In genomic region chr11:105829084-105829483, GRCh38 we compare ENCODE assay signal across 11 cellular contexts.
DNase-seq lines count a peak whose midpoint lies in the region; ATAC-seq, FAIRE-seq and TF ChIP-seq lines count a peak whose summit lies in the region.
"Had no signal": no experiment of that assay in that cellular context is flagged by ENCODE, and none has a peak within 500 bp of the region (broad histone marks: within the 10 kb centered on the region; RNA-seq: fewer than 3 reads in every experiment).

No MANE protein-coding gene starts in this region.

- H3K9me3 Mint-ChIP-seq in stimulated activated naive B cell treated with anti-CD40 and anti-IgM and Interleukin-4, amounts not matched to agents 10 μg/mL and 1 μg/mL and 100 μg/mL, for 72 hours, result no peaks in the 10 kb centered on the region

- no peaks in the 10 kb centered on the region for H3K36me3 ChIP-seq in vagina

- peak; percentile 66 for FAIRE-seq in GM19239 (lab: Jason Lieb, UNC)

- no peak for TF ChIP-seq CTCF in vagina (IDR thresholded peaks at IDR 0.05)

- no peaks in the 10 kb centered on the region for H3K36me3 Mint-ChIP-seq in stimulated activated naive B cell treated with anti-CD40 and anti-IgM and Interleukin-4, amounts not matched to agents 10 μg/mL and 1 μg/mL and 100 μg/mL, for 72 hours
- H3K36me3 Mint-ChIP-seq: activated naive CD8-positive, alpha-beta T cell had no signal

- intact Hi-C loops in vagina (cut with DNase I), result no loop called here

- H3K27me3 Mint-ChIP-seq in stimulated activated naive B cell treated with anti-CD40 and anti-IgM and Interleukin-4, amounts not matched to agents 10 μg/mL and 1 μg/mL and 100 μg/mL, for 72 hours, result no peaks in the 10 kb centered on the region
- H3K27me3 Mint-ChIP-seq: activated naive CD8-positive, alpha-beta T cell had no signal

- H3K4me3 ChIP-seq in vagina, result no peak overlapping the region

- DNase-seq in GM19239 (ENCODE audit: insufficient read length, low spot score) (peak; percentile 9), KBM-7 (peak; percentile 9), NCI-H345 (lab: John Stamatoyannopoulos, UW) (no peak), vagina (ENCODE audit: extremely low spot score in 2 of 2) (no peak), NCI-H82 (lab: John Stamatoyannopoulos, UW) (no peak)
- no peak for DNase-seq in stimulated activated naive B cell treated with anti-CD40 and anti-IgM and Interleukin-4, amounts not matched to agents 10 μg/mL and 1 μg/mL and 100 μg/mL, for 72 hours
- DNase-seq: EL, NCI-H446, occipital lobe had no signal

- H3K4me1 Mint-ChIP-seq in stimulated activated naive B cell treated with anti-CD40 and anti-IgM and Interleukin-4, amounts not matched to agents 10 μg/mL and 1 μg/mL and 100 μg/mL, for 72 hours, result peaks cover 4 to 10% of the 10 kb centered on the region in 2 donors

- no peaks in the 10 kb centered on the region for H3K27me3 ChIP-seq in vagina

- no peaks in the 10 kb centered on the region for H3K4me1 ChIP-seq in vagina

- no peak for TF ChIP-seq POLR2A in vagina (IDR thresholded peaks at IDR 0.05)

- in situ Hi-C loops in KBM-7 (cut with MboI; ENCODE audit: low pct_unique_long_range_greater_than_20kb, low sequenced_read_pairs), result no loop called here

- H3K27ac Mint-ChIP-seq in stimulated activated naive B cell treated with anti-CD40 and anti-IgM and Interleukin-4, amounts not matched to agents 10 μg/mL and 1 μg/mL and 100 μg/mL, for 72 hours, result no peak overlapping the region
- H3K27ac Mint-ChIP-seq: activated naive CD8-positive, alpha-beta T cell had no signal

- H3K27ac ChIP-seq in vagina, result no peak overlapping the region

- no peak overlapping the region for H3K4me3 Mint-ChIP-seq in stimulated activated naive B cell treated with anti-CD40 and anti-IgM and Interleukin-4, amounts not matched to agents 10 μg/mL and 1 μg/mL and 100 μg/mL, for 72 hours
- H3K4me3 Mint-ChIP-seq: activated naive CD8-positive, alpha-beta T cell had no signal

- ATAC-seq in HG02840 (IDR thresholded peaks at IDR 0.05; ENCODE audit: low FRiP score, unreplicated experiment), result peak; percentile 95
- peak; percentile 85 to 91 for ATAC-seq in stimulated activated naive B cell treated with anti-CD40 and anti-IgM and Interleukin-4, amounts not matched to agents 10 μg/mL and 1 μg/mL and 100 μg/mL, for 72 hours (replicated peaks)

- no peaks in the 10 kb centered on the region for H3K9me3 ChIP-seq in vagina

Comparison
In these comparisons a context has a peak if more than half of its experiments do, and no peak if none do; other contexts are left out.
1. DNase-seq: peak in GM19239 (single experiment) and KBM-7 (single experiment); none in stimulated activated naive B cell treated with anti-CD40 and anti-IgM and Interleukin-4, amounts not matched to agents 10 μg/mL and 1 μg/mL and 100 μg/mL, for 72 hours (single experiment), NCI-H345 (single experiment), vagina (0 of 2) and NCI-H82 (single experiment).